ENCODE assay signal across 22 cellular contexts in the genomic region with DNA sequence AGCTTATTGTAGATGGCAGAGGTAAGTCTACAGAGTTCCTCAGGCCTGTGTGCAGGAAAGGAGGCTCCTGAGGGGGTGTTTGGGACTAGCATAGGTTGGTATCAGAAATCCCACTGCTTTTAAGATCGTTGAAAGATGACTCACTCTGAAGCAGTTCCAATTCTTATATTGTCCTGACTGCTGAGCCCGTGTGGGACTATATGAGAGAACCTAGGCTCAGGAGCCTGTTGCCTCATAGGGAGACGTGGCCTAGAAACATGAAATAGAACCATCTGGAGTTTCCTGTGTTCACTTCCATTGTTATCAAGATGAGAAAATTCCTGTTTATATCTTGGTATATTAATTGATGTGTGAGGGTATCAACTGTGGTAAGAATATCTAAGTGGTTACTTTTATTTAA. TPM values are rescaled to one million over a fixed set of nuclear protein-coding genes. Genes with fewer than 3 reads are reported as not detected.
DNase-seq lines count a peak whose midpoint lies in the region; ATAC-seq, FAIRE-seq and TF ChIP-seq lines count a peak whose summit lies in the region.
"Had no signal": no experiment of that assay in that cellular context is flagged by ENCODE, and none has a peak within 500 bp of the region (broad histone marks: within the 10 kb centered on the region; RNA-seq: fewer than 3 reads in every experiment).

No MANE protein-coding gene starts in this region.

- H3K4me3 ChIP-seq in BLaER1: no peak overlapping the region
- H3K4me3 ChIP-seq in astrocyte (ENCODE audit: insufficient read depth, low read depth, low read length): no peak overlapping the region
- no peak overlapping the region for H3K4me3 ChIP-seq in fibroblast of villous mesenchyme (ENCODE audit: low read depth, low read length)
- no peak overlapping the region for H3K4me3 ChIP-seq in smooth muscle cell
- H3K4me3 ChIP-seq: lower lobe of right lung had no signal

- peaks cover 30% of the 10 kb centered on the region for H3K4me1 ChIP-seq in BLaER1
- peaks cover 34% of the 10 kb centered on the region for H3K4me1 ChIP-seq in astrocyte (ENCODE audit: insufficient read depth, low read length)
- H3K4me1 ChIP-seq in foreskin keratinocyte: peaks cover 15% of the 10 kb centered on the region
- H3K4me1 ChIP-seq in smooth muscle cell (ENCODE audit: low read depth): peaks cover 10% of the 10 kb centered on the region

- H3K27me3 Mint-ChIP-seq in HFFc6 (ENCODE audit: insufficient read depth) (no peaks in the 10 kb centered on the region), astrocyte (ENCODE audit: low read depth, unreplicated experiment) (no peaks in the 10 kb centered on the region)
- H3K27me3 Mint-ChIP-seq: naive B cell had no signal

- H3K4me2 ChIP-seq in BLaER1 (no peak overlapping the region), astrocyte (ENCODE audit: low read length) (peak overlapping the region; percentile 59), smooth muscle cell (no peak overlapping the region)

- H3K4me1 Mint-ChIP-seq in HFFc6 (ENCODE audit: low read depth) (peaks cover 66% of the 10 kb centered on the region), astrocyte (ENCODE audit: low read depth, unreplicated experiment) (peaks cover 46% of the 10 kb centered on the region)

- H3K9me3 ChIP-seq in BLaER1: no peaks in the 10 kb centered on the region
- H3K9me3 ChIP-seq in astrocyte (ENCODE audit: insufficient read depth, low read depth, low read length): no peaks in the 10 kb centered on the region
- H3K9me3 ChIP-seq in smooth muscle cell (replicated peaks; ENCODE audit: low read depth): no peaks in the 10 kb centered on the region
- H3K9me3 ChIP-seq: lower lobe of right lung had no signal

- H3K36me3 Mint-ChIP-seq in HFFc6 (ENCODE audit: low read depth) (peaks cover 21% of the 10 kb centered on the region), astrocyte (ENCODE audit: low read depth, unreplicated experiment) (no peaks in the 10 kb centered on the region)
- H3K36me3 Mint-ChIP-seq: naive B cell had no signal

- H3K27ac ChIP-seq in BLaER1 (no peak overlapping the region), astrocyte (ENCODE audit: low read depth, low read length) (peak overlapping the region; percentile 1), foreskin keratinocyte (no peak overlapping the region), smooth muscle cell (ENCODE audit: low read depth) (no peak overlapping the region)
- H3K27ac ChIP-seq: lower lobe of right lung had no signal

- DNase-seq in HFFc6 (peak; percentile 30), astrocyte (ENCODE audit: low read depth) (peak; percentile 56), fibroblast of villous mesenchyme (ENCODE audit: low read depth) (peak; percentile 62), GM13976 (ENCODE audit: low spot score) (no peak), foreskin keratinocyte (no peak), smooth muscle cell (lab: John Stamatoyannopoulos, UW; ENCODE audit: unreplicated experiment) (no peak)
- no peak for DNase-seq in activated CD4-positive, CD25-positive, alpha-beta regulatory T cell (lab: John Stamatoyannopoulos, UW)
- DNase-seq: activated gamma-delta T cell; AML-193; endodermal cell; Kasumi-1; lower lobe of right lung; naive B cell; NCI-H187 treated with DMSO at 0.1 percent for 48 hours; NCI-H510A treated with DMSO at 0.1 percent for 48 hours; stimulated activated CD4-positive, alpha-beta T cell treated with anti-CD3 and anti-CD28 coated beads, Interleukin-12 subunit alpha, Interleukin-12 subunit beta, amount 100 ng/mL, for 4 hours had no signal

- H4K20me1 ChIP-seq in BLaER1 (peaks cover 100% of the 10 kb centered on the region), astrocyte (ENCODE audit: insufficient read depth, low read length) (peaks cover 93% of the 10 kb centered on the region), smooth muscle cell (ENCODE audit: low read depth) (peaks cover 99% of the 10 kb centered on the region)

- TF ChIP-seq CTCF in HFFc6 (IDR thresholded peaks at IDR 0.05): no peak
- no peak for TF ChIP-seq CTCF in astrocyte (IDR thresholded peaks at IDR 0.05; ENCODE audit: insufficient read depth, low read depth, low read length)
- no peak for TF ChIP-seq CTCF in fibroblast of villous mesenchyme (IDR thresholded peaks at IDR 0.05; ENCODE audit: insufficient read depth, low read depth, low read length)
- TF ChIP-seq CTCF in GM13976 (IDR thresholded peaks at IDR 0.05; ENCODE audit: borderline replicate concordance, control extremely low read depth, extremely low read depth, insufficient read depth, missing control alignments): no peak
- no peak for TF ChIP-seq CTCF in foreskin keratinocyte (conservative IDR thresholded peaks at IDR 0.05)
- no peak for TF ChIP-seq CTCF in smooth muscle cell (IDR thresholded peaks at IDR 0.05; ENCODE audit: borderline replicate concordance, insufficient read depth, poor library complexity, severe bottlenecking)

- H2AFZ ChIP-seq in astrocyte (ENCODE audit: low read depth, low read length): no peak overlapping the region
- no peak overlapping the region for H2AFZ ChIP-seq in smooth muscle cell (ENCODE audit: low read depth)

- H3K79me2 ChIP-seq in astrocyte (ENCODE audit: insufficient read depth, low read length) (peaks cover 95% of the 10 kb centered on the region), smooth muscle cell (ENCODE audit: low read depth) (peaks cover 77% of the 10 kb centered on the region)

- H3K9ac ChIP-seq in BLaER1 (0 out of 2 replicates have a peak overlapping the region, but pooled peaks have one; percentile 26), astrocyte (ENCODE audit: low read length) (peak overlapping the region; percentile 27), smooth muscle cell (ENCODE audit: low read depth) (no peak overlapping the region)

- WGBS in smooth muscle cell (ENCODE audit: low lambda C conversion rate): 64% methylated on average over 3 of the region's 3 CpGs

- H3K27me3 ChIP-seq in BLaER1 (no peaks in the 10 kb centered on the region), astrocyte (ENCODE audit: insufficient read depth, low read length) (no peaks in the 10 kb centered on the region), foreskin keratinocyte (no peaks in the 10 kb centered on the region), smooth muscle cell (ENCODE audit: low read depth) (no peaks in the 10 kb centered on the region)

- H3F3A ChIP-seq in smooth muscle cell (ENCODE audit: low read depth): peaks cover 10% of the 10 kb centered on the region

- no peak overlapping the region for H3K4me3 Mint-ChIP-seq in HFFc6
- H3K4me3 Mint-ChIP-seq in astrocyte (ENCODE audit: unreplicated experiment): no peak overlapping the region
- H3K4me3 Mint-ChIP-seq: endodermal cell, naive B cell had no signal

- H3K36me3 ChIP-seq in BLaER1 (peaks cover 94% of the 10 kb centered on the region), astrocyte (ENCODE audit: insufficient read depth, low read length) (peaks cover 48% of the 10 kb centered on the region), smooth muscle cell (ENCODE audit: low read depth) (peaks cover 14% of the 10 kb centered on the region)

- FAIRE-seq in astrocyte (lab: Jason Lieb, UNC): no peak
- FAIRE-seq: D721Med had no signal

- in situ Hi-C loops in GM13976 (cut with MboI; ENCODE audit: low sequenced_read_pairs, unreplicated experiment): no loop called here

- H3K9me3 Mint-ChIP-seq in HFFc6 (no peaks in the 10 kb centered on the region), astrocyte (ENCODE audit: unreplicated experiment) (no peaks in the 10 kb centered on the region)
- H3K9me3 Mint-ChIP-seq: endodermal cell, naive B cell had no signal

- H3K27ac Mint-ChIP-seq in HFFc6: peak overlapping the region; percentile 8; the same call in 1 of the 2 replicates
- no peak overlapping the region for H3K27ac Mint-ChIP-seq in astrocyte (ENCODE audit: unreplicated experiment)
- H3K27ac Mint-ChIP-seq: endodermal cell had no signal

- ATAC-seq in foreskin keratinocyte: no peak
- ATAC-seq: lower lobe of right lung had no signal

RNA-seq across cellular contexts. Expression of a gene that starts 5.7 kb away (rescaled TPM):
- total RNA-seq in HFFc6 (2021; fragmentation: NEBNext Ultra II Directional; extraction: Animal tissue kit (Norgen Biotek cat#: 25700)): 100 to 1,000 TPM; 350 to 492 (median 406) TPM
- total RNA-seq in astrocyte (315 and 359 TPM in 2 replicates), fibroblast of villous mesenchyme (247 and 330 TPM in 2 replicates), foreskin keratinocyte (310 and 387 TPM in 2 replicates), smooth muscle cell (164 and 197 TPM in 2 replicates)
- polyA plus RNA-seq in foreskin keratinocyte (322 and 371 TPM in 2 replicates), smooth muscle cell (212 and 225 TPM in 2 replicates)

RNA-seq across cellular contexts. Expression of a gene that starts 6.7 kb away (rescaled TPM):
- 10 to 100 TPM; 27.5 to 38.7 (median 31.7) TPM for total RNA-seq in HFFc6 (2021; fragmentation: NEBNext Ultra II Directional; extraction: Animal tissue kit (Norgen Biotek cat#: 25700))
- total RNA-seq in astrocyte (13.1 and 16.7 TPM in 2 replicates), fibroblast of villous mesenchyme (14.2 and 18.1 TPM in 2 replicates), foreskin keratinocyte (17.2 and 18.6 TPM in 2 replicates), smooth muscle cell (24.0 and 28.3 TPM in 2 replicates)
- polyA plus RNA-seq in foreskin keratinocyte (22.0 and 25.8 TPM in 2 replicates), smooth muscle cell (47.6 and 51.4 TPM in 2 replicates)

RNA-seq across cellular contexts. Expression of a gene that starts 25.7 kb away (rescaled TPM):
- total RNA-seq in HFFc6 (2021; fragmentation: NEBNext Ultra II Directional; extraction: Animal tissue kit (Norgen Biotek cat#: 25700)): 10 to 100 TPM; 19.3 to 27.6 (median 24.4) TPM
- total RNA-seq in astrocyte (12.8 and 14.5 TPM in 2 replicates), fibroblast of villous mesenchyme (20.7 and 20.9 TPM in 2 replicates), foreskin keratinocyte (35.2 and 35.9 TPM in 2 replicates), smooth muscle cell (10.8 and 17.3 TPM in 2 replicates)
- polyA plus RNA-seq in foreskin keratinocyte (31.6 and 34.4 TPM in 2 replicates), smooth muscle cell (13.9 and 16.5 TPM in 2 replicates)

RNA-seq across cellular contexts. Expression of a gene that starts 37.4 kb away (rescaled TPM):
- not detected for total RNA-seq in HFFc6 (2021; fragmentation: NEBNext Ultra II Directional; extraction: Animal tissue kit (Norgen Biotek cat#: 25700))
- not detected in 2 replicates for total RNA-seq in astrocyte
- total RNA-seq in fibroblast of villous mesenchyme: not detected in 2 replicates
- not detected in 2 replicates for total RNA-seq in foreskin keratinocyte
- polyA plus RNA-seq in foreskin keratinocyte: not detected in 2 replicates
- not detected in 2 replicates for total RNA-seq in smooth muscle cell
- 0.11 TPM in 1 of 2 replicates, not detected in the other for polyA plus RNA-seq in smooth muscle cell
- total RNA-seq: activated CD8-positive, alpha-beta memory T cell treated with anti-CD3 and anti-CD28 coated beads for 36 hours; cardiac septum; endodermal cell; glomerular endothelial cell; lower lobe of right lung; subcutaneous adipose tissue had no signal

RNA-seq across cellular contexts. Expression of a gene that starts 44.5 kb away (rescaled TPM):
- 1 to 10 TPM in 4 of 6 experiments, under 1 TPM in 2; 0.80 to 1.7 (median 1.4) TPM for total RNA-seq in HFFc6 (2021; fragmentation: NEBNext Ultra II Directional; extraction: Animal tissue kit (Norgen Biotek cat#: 25700))
- total RNA-seq in astrocyte (10.1 and 10.9 TPM in 2 replicates), fibroblast of villous mesenchyme (1.3 and 1.6 TPM in 2 replicates), foreskin keratinocyte (4.0 and 5.0 TPM in 2 replicates), smooth muscle cell (1.2 and 2.4 TPM in 2 replicates)
- polyA plus RNA-seq in foreskin keratinocyte (2.6 and 2.7 TPM in 2 replicates), smooth muscle cell (1.00 and 3.0 TPM in 2 replicates)

Comparison
In these comparisons a context has a peak if more than half of its experiments do, and no peak if none do; other contexts are left out.
1. DNase-seq: peak in HFFc6 (single experiment), astrocyte (single experiment) and fibroblast of villous mesenchyme (single experiment); none in GM13976 (single experiment), foreskin keratinocyte (0 of 2), smooth muscle cell (single experiment) and activated CD4-positive, CD25-positive, alpha-beta regulatory T cell (0 of 4).